ENCODE assay signal across 20 cellular contexts in genomic region chr19:2127758-2128157, GRCh38.
"Had no signal": no experiment of that assay in that cellular context is flagged by ENCODE, and none has a peak within 500 bp of the region (broad histone marks: within the 10 kb centered on the region; RNA-seq: fewer than 3 reads in every experiment).

No MANE protein-coding gene starts in this region.

- H3K4me3 ChIP-seq: coronary artery, gastrocnemius medialis, hepatocyte, lower lobe of right lung, thoracic aorta had no signal

- DNase-seq: activated B cell treated with CpG ODN at 0.5 μM for 24 hours; activated CD4-positive, alpha-beta T cell treated with anti-CD3 and anti-CD28 coated beads, Interleukin-2, amount 10 ng/mL, durations not matched to agents 7 days and 5 days; activated CD8-positive, alpha-beta memory T cell treated with anti-CD3 and anti-CD28 coated beads for 24 hours; activated naive CD4-positive, alpha-beta T cell treated with anti-CD3 and anti-CD28 coated beads for 36 hours; central memory CD4-positive, alpha-beta T cell; effector memory CD8-positive, alpha-beta T cell; gastrocnemius medialis; kidney glomerular epithelial cell; lower lobe of right lung; occipital lobe; stimulated activated CD4-positive, alpha-beta T cell treated with anti-CD3 and anti-CD28 coated beads, Interleukin-4, amount 100 ng/mL, for 1 hour; stimulated activated CD8-positive, alpha-beta memory T cell treated with anti-CD3 and anti-CD28 coated beads, Interleukin-4, amount 100 ng/mL, for 48 hours; stimulated activated naive CD8-positive, alpha-beta T cell treated with anti-CD3 and anti-CD28 coated beads, Interleukin-15, amount 100 ng/mL, for 72 hours; T-helper 2 cell had no signal

- H3K4me3 Mint-ChIP-seq: activated B cell treated with CpG ODN at 0.5 μM for 24 hours; activated CD4-positive, alpha-beta T cell treated with anti-CD3 and anti-CD28 coated beads, Interleukin-2, amount 10 ng/mL, durations not matched to agents 7 days and 5 days; activated naive CD4-positive, alpha-beta T cell treated with anti-CD3 and anti-CD28 coated beads for 36 hours; effector memory CD8-positive, alpha-beta T cell; natural killer cell treated with Interleukin-12 subunit alpha and Interleukin-12 subunit beta and Interleukin-15 and Interleukin-18, amount 100 ng/mL, for 72 hours; stimulated activated naive CD8-positive, alpha-beta T cell treated with anti-CD3 and anti-CD28 coated beads, Interleukin-15, amount 100 ng/mL, for 72 hours had no signal

- H3K4me2 ChIP-seq: hepatocyte had no signal

- H3K27me3 Mint-ChIP-seq: activated B cell treated with CpG ODN at 0.5 μM for 24 hours; activated CD4-positive, alpha-beta T cell treated with anti-CD3 and anti-CD28 coated beads, Interleukin-2, amount 10 ng/mL, durations not matched to agents 7 days and 5 days; effector memory CD8-positive, alpha-beta T cell; natural killer cell treated with Interleukin-12 subunit alpha and Interleukin-12 subunit beta and Interleukin-15 and Interleukin-18, amount 100 ng/mL, for 72 hours; progenitor cell of endocrine pancreas; stimulated activated naive CD8-positive, alpha-beta T cell treated with anti-CD3 and anti-CD28 coated beads, Interleukin-15, amount 100 ng/mL, for 72 hours had no signal

- H3K27ac Mint-ChIP-seq: activated B cell treated with CpG ODN at 0.5 μM for 24 hours; activated CD4-positive, alpha-beta T cell treated with anti-CD3 and anti-CD28 coated beads, Interleukin-2, amount 10 ng/mL, durations not matched to agents 7 days and 5 days; activated naive CD4-positive, alpha-beta T cell treated with anti-CD3 and anti-CD28 coated beads for 36 hours; effector memory CD8-positive, alpha-beta T cell; natural killer cell treated with Interleukin-12 subunit alpha and Interleukin-12 subunit beta and Interleukin-15 and Interleukin-18, amount 100 ng/mL, for 72 hours; progenitor cell of endocrine pancreas; stimulated activated naive CD8-positive, alpha-beta T cell treated with anti-CD3 and anti-CD28 coated beads, Interleukin-15, amount 100 ng/mL, for 72 hours had no signal

- H3K36me3 Mint-ChIP-seq: natural killer cell treated with Interleukin-12 subunit alpha and Interleukin-12 subunit beta and Interleukin-15 and Interleukin-18, amount 100 ng/mL, for 72 hours had no signal

- H3K9me3 Mint-ChIP-seq: activated B cell treated with CpG ODN at 0.5 μM for 24 hours; activated CD4-positive, alpha-beta T cell treated with anti-CD3 and anti-CD28 coated beads, Interleukin-2, amount 10 ng/mL, durations not matched to agents 7 days and 5 days; activated naive CD4-positive, alpha-beta T cell treated with anti-CD3 and anti-CD28 coated beads for 36 hours; effector memory CD8-positive, alpha-beta T cell; natural killer cell treated with Interleukin-12 subunit alpha and Interleukin-12 subunit beta and Interleukin-15 and Interleukin-18, amount 100 ng/mL, for 72 hours; stimulated activated naive CD8-positive, alpha-beta T cell treated with anti-CD3 and anti-CD28 coated beads, Interleukin-15, amount 100 ng/mL, for 72 hours had no signal

- H3K4me1 ChIP-seq: gastrocnemius medialis, lower lobe of right lung had no signal

- H3K4me1 Mint-ChIP-seq: activated B cell treated with CpG ODN at 0.5 μM for 24 hours; activated CD4-positive, alpha-beta T cell treated with anti-CD3 and anti-CD28 coated beads, Interleukin-2, amount 10 ng/mL, durations not matched to agents 7 days and 5 days; stimulated activated naive CD8-positive, alpha-beta T cell treated with anti-CD3 and anti-CD28 coated beads, Interleukin-15, amount 100 ng/mL, for 72 hours had no signal

- H3K9me3 ChIP-seq: gastrocnemius medialis, lower lobe of right lung, thoracic aorta had no signal

- H3K27ac ChIP-seq: coronary artery, epithelial cell of prostate, gastrocnemius medialis, hepatocyte, lower lobe of right lung, thoracic aorta had no signal

- H3K27me3 ChIP-seq: gastrocnemius medialis, hepatocyte had no signal

- ATAC-seq: effector memory CD8-positive, alpha-beta T cell; gastrocnemius medialis; lower lobe of right lung; natural killer cell treated with Interleukin-12 subunit alpha and Interleukin-12 subunit beta and Interleukin-15 and Interleukin-18, amount 100 ng/mL, for 72 hours; stimulated activated naive CD8-positive, alpha-beta T cell treated with anti-CD3 and anti-CD28 coated beads, Interleukin-15, amount 100 ng/mL, for 72 hours had no signal
